In the genomic region with DNA sequence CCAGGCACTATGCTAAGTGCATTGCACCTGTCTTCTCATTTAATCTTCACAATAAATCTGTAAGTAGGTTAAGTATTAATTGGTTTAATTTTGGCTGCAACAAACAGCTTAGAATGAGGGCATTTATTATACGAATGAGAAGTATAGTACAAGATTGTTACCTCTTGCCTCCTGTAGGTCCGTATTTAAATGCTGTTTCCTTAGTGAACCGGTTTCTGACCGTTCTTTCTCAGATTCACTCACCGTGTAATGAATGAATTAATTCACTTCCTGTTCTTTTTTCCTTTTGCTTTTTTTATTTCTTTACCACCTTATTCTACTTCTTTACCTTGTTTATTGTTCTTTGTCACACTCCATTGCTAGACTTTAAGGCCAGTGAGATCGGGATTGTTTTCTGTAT, we compare ENCODE assay signal across 16 cellular contexts.
A peak's percentile ranks its signal among the peaks of the same experiment; 100 is the strongest.
DNase-seq lines count a peak whose midpoint lies in the region; ATAC-seq and TF ChIP-seq lines count a peak whose summit lies in the region.
"Had no signal": no experiment of that assay in that cellular context is flagged by ENCODE, and none has a peak within 500 bp of the region (broad histone marks: within the 10 kb centered on the region; RNA-seq: fewer than 3 reads in every experiment).

No MANE protein-coding gene starts in this region.

- H3K27ac ChIP-seq in heart left ventricle, result peak overlapping the region in 8 of 12 donors; percentile 17 to 72 (median 40)
- peak overlapping the region; percentile 51 to 54 for H3K27ac ChIP-seq in coronary artery
- H3K27ac ChIP-seq in transverse colon, result peak overlapping the region in 3 of 4 donors; percentile 16 to 28 (median 20)
- H3K27ac ChIP-seq: neutrophil had no signal

- no peak overlapping the region for H3K4me3 ChIP-seq in heart left ventricle
- H3K4me3 ChIP-seq in coronary artery, result no peak overlapping the region
- no peak overlapping the region for H3K4me3 ChIP-seq in transverse colon
- H3K4me3 ChIP-seq: tibial nerve had no signal

- WGBS in heart left ventricle, 4 donors, result 69 to 78% (median 73%) methylated on average over 6 of the region's 6 CpGs
- 67 to 70% methylated on average over 3 to 6 of the region's 6 CpGs for WGBS in transverse colon (ENCODE audit: low coverage in 1 of 2), 2 donors

- peaks cover 0 to 40% (median 28%) of the 10 kb centered on the region in 12 donors for H3K4me1 ChIP-seq in heart left ventricle
- H3K4me1 ChIP-seq in transverse colon, result peaks cover 0 to 27% (median 8%) of the 10 kb centered on the region in 4 donors

- no peaks in the 10 kb centered on the region for H3K27me3 ChIP-seq in heart left ventricle
- no peaks in the 10 kb centered on the region for H3K27me3 ChIP-seq in transverse colon
- H3K27me3 ChIP-seq: neutrophil, tibial nerve had no signal

- ATAC-seq in heart left ventricle, result no peak
- no peak for ATAC-seq in Right ventricle myocardium inferior
- peak; percentile 37 for ATAC-seq in HG03432 (IDR thresholded peaks at IDR 0.05; ENCODE audit: unreplicated experiment)
- no peak for ATAC-seq in GM19397 (IDR thresholded peaks at IDR 0.05; ENCODE audit: unreplicated experiment)
- ATAC-seq: esophagus mucosa had no signal

- intact Hi-C loops in heart left ventricle (cut with DNase I), result no loop called here
- intact Hi-C loops in Right ventricle myocardium inferior (cut with DNase I), result no loop called here
- intact Hi-C loops in transverse colon (cut with DNase I; ENCODE audit: low total_unique reads), result no loop called here

- no peak for TF ChIP-seq CTCF in heart left ventricle (IDR thresholded peaks at IDR 0.05)
- no peak for TF ChIP-seq CTCF in coronary artery (IDR thresholded peaks at IDR 0.05)
- TF ChIP-seq CTCF in transverse colon (IDR thresholded peaks at IDR 0.05), result no peak

- H3K9me3 ChIP-seq in heart left ventricle (no peaks in the 10 kb centered on the region), transverse colon (no peaks in the 10 kb centered on the region)
- H3K9me3 ChIP-seq: neutrophil, tibial nerve had no signal

- TF ChIP-seq POLR2A in heart left ventricle (IDR thresholded peaks at IDR 0.05) (no peak), transverse colon (IDR thresholded peaks at IDR 0.05) (no peak)

- H3K36me3 ChIP-seq in heart left ventricle (peaks cover 0 to 19% (median 0%) of the 10 kb centered on the region in 9 donors), transverse colon (no peaks in the 10 kb centered on the region)
- H3K36me3 ChIP-seq: neutrophil, tibial nerve had no signal

- DNase-seq in heart left ventricle, result no peak
- DNase-seq in Right ventricle myocardium inferior (ENCODE audit: missing footprints), result no peak
- DNase-seq in coronary artery (ENCODE audit: low spot score), result no peak
- DNase-seq in transverse colon, result no peak
- DNase-seq in NCI-H510A (lab: John Stamatoyannopoulos, UW), result no peak
- no peak for DNase-seq in retina
- DNase-seq: activated naive CD4-positive, alpha-beta T cell treated with anti-CD3 and anti-CD28 coated beads, Interleukin-2, amount 50 U/mL, for 16 hours; islet precursor cell; NCI-H2081; NCI-H69; stimulated activated CD4-positive, alpha-beta T cell treated with anti-CD3 and anti-CD28 coated beads, Interleukin-4, amount 100 ng/mL, for 24 hours had no signal

- no peak for TF ChIP-seq EP300 in transverse colon (IDR thresholded peaks at IDR 0.05; ENCODE audit: low read depth)

- in situ Hi-C loops in transverse colon (cut with MboI; ENCODE audit: low pct_ligation_motif_present in 1 of 4, low pct_unique_long_range_greater_than_20kb in 1 of 4, low sequenced_read_pairs in 3 of 4), result no loop called here
